8 cellular contexts compared by ENCODE assay signal in the genomic region with DNA sequence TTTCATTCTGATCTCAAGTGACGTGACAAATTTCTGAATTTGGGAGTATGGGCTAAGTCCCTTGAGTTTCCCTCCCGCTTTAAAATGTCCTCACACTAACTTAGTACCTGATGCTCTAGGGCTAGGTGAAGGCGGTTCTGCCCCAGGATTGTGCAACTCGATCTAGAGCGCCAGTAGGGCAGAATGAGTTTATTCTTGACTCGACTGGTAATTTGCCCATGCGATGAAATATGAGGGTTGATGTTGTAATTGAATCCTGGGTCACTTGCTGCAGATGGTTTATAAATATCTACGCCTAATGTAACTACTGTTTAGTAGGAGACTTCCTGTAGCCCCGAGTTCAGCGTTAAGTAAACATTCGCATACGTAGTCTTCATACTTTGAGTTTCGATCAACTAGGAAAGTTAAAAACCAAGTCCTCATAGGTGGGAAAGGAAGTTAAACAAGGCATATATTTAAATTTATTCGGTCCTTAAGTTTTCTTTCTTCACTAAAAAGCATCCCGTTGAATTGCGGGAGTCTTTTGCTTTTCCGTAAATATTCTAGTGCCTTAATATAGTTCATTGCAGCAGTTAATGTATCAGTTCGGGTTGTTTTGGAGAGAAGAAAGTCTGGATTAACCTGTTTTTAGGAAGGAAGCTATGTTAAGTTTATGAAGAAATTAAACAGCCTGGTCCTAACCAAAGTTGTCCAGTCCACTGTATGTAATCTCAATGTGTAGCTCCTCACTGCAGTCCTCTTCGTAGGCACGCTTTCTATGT. TPM values are rescaled to one million over a fixed set of nuclear protein-coding genes. Genes with fewer than 3 reads are reported as not detected.
DNase-seq lines count a peak whose midpoint lies in the region; ATAC-seq and TF ChIP-seq lines count a peak whose summit lies in the region.

No MANE protein-coding gene starts in this region.

- peak overlapping the region; percentile 86 for H3K4me3 Mint-ChIP-seq in activated naive CD4-positive, alpha-beta T cell treated with anti-CD3 and anti-CD28 coated beads, Interleukin-2, amount 50 U/mL, for 24 hours

- H3K27ac Mint-ChIP-seq in activated naive CD4-positive, alpha-beta T cell treated with anti-CD3 and anti-CD28 coated beads, Interleukin-2, amount 50 U/mL, for 24 hours = peak overlapping the region; percentile 72

- ATAC-seq in GM18909 (IDR thresholded peaks at IDR 0.05; ENCODE audit: poor library complexity, unreplicated experiment) = no peak

- H3K4me1 Mint-ChIP-seq in activated naive CD4-positive, alpha-beta T cell treated with anti-CD3 and anti-CD28 coated beads, Interleukin-2, amount 50 U/mL, for 24 hours = peaks cover 47% of the 10 kb centered on the region

- no peaks in the 10 kb centered on the region for H3K27me3 ChIP-seq in right atrium auricular region

- no peaks in the 10 kb centered on the region for H3K36me3 ChIP-seq in right atrium auricular region

- peaks cover 4% of the 10 kb centered on the region for H3K36me3 Mint-ChIP-seq in activated naive CD4-positive, alpha-beta T cell treated with anti-CD3 and anti-CD28 coated beads, Interleukin-2, amount 50 U/mL, for 24 hours

- peak overlapping the region; percentile 99 to 100 for H3K27ac ChIP-seq in right atrium auricular region

- no peaks in the 10 kb centered on the region for H3K9me3 ChIP-seq in right atrium auricular region

- H3K4me3 ChIP-seq in right atrium auricular region = peak overlapping the region; percentile 68 to 94
- peak overlapping the region; percentile 87 for H3K4me3 ChIP-seq in skeletal muscle cell (ENCODE audit: low read depth, low read length)

- peaks cover 0 to 24% of the 10 kb centered on the region in 2 donors for H3K4me1 ChIP-seq in right atrium auricular region

- DNase-seq in NCI-H2227 (lab: John Stamatoyannopoulos, UW; ENCODE audit: unreplicated experiment) (peak; percentile 27), NCI-H2227 treated with DMSO at 0.1 percent for 48 hours (lab: John Stamatoyannopoulos, UW) (no peak), NCI-H1694 (lab: John Stamatoyannopoulos, UW) (peak; percentile 34), right atrium auricular region (ENCODE audit: low spot score) (no peak), skeletal muscle cell (ENCODE audit: low read depth) (no peak), posterior vena cava (ENCODE audit: low spot score) (no peak)

- H3K27me3 Mint-ChIP-seq in activated naive CD4-positive, alpha-beta T cell treated with anti-CD3 and anti-CD28 coated beads, Interleukin-2, amount 50 U/mL, for 24 hours = no peaks in the 10 kb centered on the region

- intact Hi-C loops in posterior vena cava (cut with DNase I) = loop anchor here (5.0 to 10.0 kb wide), 2 partner anchors 101 to 103 kb away; partner anchors contain the start of genes C16orf86 (in 2 of the 2), ENKD1 (in 2 of the 2), ACD (in 1 of the 2) and PARD6A (in 1 of the 2)

- H3K9me3 Mint-ChIP-seq in activated naive CD4-positive, alpha-beta T cell treated with anti-CD3 and anti-CD28 coated beads, Interleukin-2, amount 50 U/mL, for 24 hours = no peaks in the 10 kb centered on the region

- no peak for TF ChIP-seq CTCF in right atrium auricular region (IDR thresholded peaks at IDR 0.05)

RNA-seq across cellular contexts. Expression of gene CTCF, which starts 1.6 kb away (rescaled TPM):
- 10 to 100 TPM; 24.5 to 31.6 TPM for total RNA-seq in right atrium auricular region
- total RNA-seq in posterior vena cava = 10 to 100 TPM; 27.6 to 27.8 TPM

RNA-seq across cellular contexts. Expression of gene RIPOR1, which starts 35.3 kb away (rescaled TPM):
- total RNA-seq in right atrium auricular region = 10 to 100 TPM; 43.9 to 66.9 TPM
- total RNA-seq in posterior vena cava = 100 to 1,000 TPM in 1 of 2 donors, 10 to 100 TPM in 1; 92.5 to 123 TPM

Comparison
In these comparisons a context has a peak if more than half of its experiments do, and no peak if none do; other contexts are left out.
1. DNase-seq: peak in NCI-H2227 (single experiment) and NCI-H1694 (single experiment); none in NCI-H2227 treated with DMSO at 0.1 percent for 48 hours (single experiment), right atrium auricular region (single experiment), skeletal muscle cell (single experiment) and posterior vena cava (single experiment).